Comparison of ENCODE assay signal across 8 cellular contexts in the genomic region with DNA sequence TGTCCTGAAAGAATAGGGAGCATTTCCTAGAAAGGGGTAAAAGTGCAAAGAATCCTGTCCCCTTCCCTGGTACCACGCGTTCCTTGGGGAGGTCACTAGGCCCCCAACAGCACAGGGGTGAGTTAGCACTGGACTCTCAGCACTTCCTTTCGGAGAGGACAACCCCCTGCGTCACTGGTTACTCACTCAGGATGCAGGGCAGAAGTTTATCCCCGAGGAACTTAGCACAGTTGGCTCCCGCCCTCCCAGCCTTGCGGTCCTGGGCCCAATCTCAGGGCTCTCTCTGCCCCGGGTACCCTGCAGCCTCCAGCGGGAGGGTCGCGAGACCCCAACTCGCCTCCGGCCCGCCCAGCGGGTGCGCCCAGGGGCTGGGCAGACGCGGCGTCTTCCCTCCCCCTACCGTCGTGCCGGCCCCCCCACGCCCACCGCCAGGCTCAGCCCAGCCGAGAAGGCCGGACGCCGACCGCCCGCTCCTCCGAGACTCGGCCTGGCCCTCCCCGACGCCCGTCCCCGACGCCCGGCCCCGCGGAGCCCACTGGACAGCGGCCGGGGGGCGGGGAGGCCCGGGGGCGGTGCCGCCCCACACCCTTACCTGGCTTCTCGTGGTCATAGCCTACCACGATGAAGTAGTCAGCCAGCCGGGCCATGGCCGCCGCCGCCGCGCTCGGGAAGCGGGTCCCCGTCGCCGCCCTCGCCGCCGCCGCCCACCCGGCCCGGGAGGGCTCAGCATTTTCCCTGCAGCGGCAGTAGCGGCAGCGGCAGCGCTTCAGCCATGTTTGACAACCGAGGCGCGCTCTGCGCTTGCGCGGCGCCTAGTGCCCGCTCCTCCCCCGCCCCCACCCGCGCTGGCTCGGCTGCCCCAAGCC. TPM values are rescaled to one million over a fixed set of nuclear protein-coding genes. Genes with fewer than 3 reads are reported as not detected.
DNase-seq lines count a peak whose midpoint lies in the region; ATAC-seq and TF ChIP-seq lines count a peak whose summit lies in the region.

A gene (minus strand): TSS at position 797 of the 866 bp plus-strand sequence. CDS start 150 bp downstream, at position 647.

- no peak for TF ChIP-seq CTCF in GM10266 (IDR thresholded peaks at IDR 0.05; ENCODE audit: control insufficient read depth, insufficient read depth, low read depth, missing control alignments)
- no peak for TF ChIP-seq CTCF in lower lobe of right lung (IDR thresholded peaks at IDR 0.05)

- H3K4me1 ChIP-seq in lower lobe of right lung = peaks cover 42% of the 10 kb centered on the region

- H3K27ac ChIP-seq in lower lobe of right lung = peak within 1 kb of the TSS; percentile 97

- no peaks in the 10 kb centered on the region for H3K9me3 ChIP-seq in lower lobe of right lung

- no peaks in the 10 kb centered on the region for H3K36me3 ChIP-seq in lower lobe of right lung

- ATAC-seq in HG02852 (IDR thresholded peaks at IDR 0.05; ENCODE audit: unreplicated experiment) = peak; percentile 38
- peak; percentile 92 for ATAC-seq in lower lobe of right lung
- ATAC-seq in GM18520 (IDR thresholded peaks at IDR 0.05; ENCODE audit: unreplicated experiment) = no peak

- peaks cover 4% of the 10 kb centered on the region for H3K27me3 ChIP-seq in lower lobe of right lung (ENCODE audit: low read depth)

- H3K4me3 ChIP-seq in lower lobe of right lung = peak within 1 kb of the TSS; percentile 93

- intact Hi-C loops in lower lobe of right lung (cut with DNase I) = no loop called here

- DNase-seq in GM10266 (ENCODE audit: extremely low spot score) (peak; percentile 89), NCI-H526 treated with DMSO at 0.1 percent for 48 hours (lab: John Stamatoyannopoulos, UW) (peak; percentile 56), lower lobe of right lung (peak; percentile 89)
- DNase-seq in activated CD8-positive, alpha-beta memory T cell treated with anti-CD3 and anti-CD28 coated beads for 24 hours = peak; percentile 91
- DNase-seq in effector CD8-positive, alpha-beta T cell (lab: John Stamatoyannopoulos, UW) = peak; percentile 67
- peak; percentile 78 to 82 for DNase-seq in stimulated activated CD4-positive, alpha-beta T cell treated with anti-CD3 and anti-CD28 coated beads, Interleukin-4, amount 100 ng/mL, for 4 hours

RNA-seq across cellular contexts. Expression of the gene that starts here (rescaled TPM):
- total RNA-seq in lower lobe of right lung = 41.3 TPM
